3 cellular contexts compared by ENCODE assay signal in the genomic region with DNA sequence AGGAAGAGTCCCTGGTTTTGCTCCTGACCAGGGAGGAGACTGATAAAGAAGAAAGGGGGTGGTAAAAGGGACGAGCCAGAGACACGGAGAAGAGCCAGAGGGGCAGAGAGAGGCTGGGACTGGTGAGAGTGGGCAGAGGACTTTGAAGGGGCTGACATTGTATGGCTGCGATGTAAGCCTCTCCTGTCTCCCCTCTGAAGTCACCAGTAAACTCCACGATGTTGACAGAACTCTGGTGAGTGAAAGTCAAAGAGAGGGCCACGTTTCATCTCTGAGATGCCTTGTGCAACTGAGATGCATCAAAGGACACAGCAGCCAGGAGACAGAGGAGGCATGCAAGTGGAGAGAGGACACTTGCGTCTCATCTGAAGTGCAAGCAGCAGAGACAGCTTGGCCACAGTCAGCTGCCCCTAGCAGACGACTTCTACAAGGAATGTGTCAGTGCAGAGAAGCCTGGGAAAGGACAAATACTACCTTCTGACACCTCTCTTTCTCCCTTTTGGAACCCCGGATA.
TF ChIP-seq lines count a peak whose summit lies in the region.

No MANE protein-coding gene starts in this region.

TF ChIP-seq in A549, 52 proteins besides CTCF, POLR2A, EP300 and RAD21:
- TF ChIP-seq RCOR1 (IDR thresholded peaks at IDR 0.05; ENCODE audit: low read depth, low read length) (no peak), SREBF2 (IDR thresholded peaks at IDR 0.05) (no peak), HOXB13 (CRISPR knock-in tag; IDR thresholded peaks at IDR 0.05; ENCODE audit: low read depth) (no peak), NPAS2 (CRISPR knock-in tag; IDR thresholded peaks at IDR 0.05; ENCODE audit: borderline replicate concordance) (no peak), ESRRA (IDR thresholded peaks at IDR 0.05; ENCODE audit: borderline replicate concordance, low read length) (no peak), ZSCAN20 (CRISPR knock-in tag; IDR thresholded peaks at IDR 0.05) (no peak), CHD2 (IDR thresholded peaks at IDR 0.05; ENCODE audit: low read length, partially characterized antibody) (no peak), POLR2AphosphoS2 (conservative IDR thresholded peaks at IDR 0.05; ENCODE audit: low read length) (no peak), ZNF302 (CRISPR knock-in tag; IDR thresholded peaks at IDR 0.05) (no peak), KDM1A (IDR thresholded peaks at IDR 0.05; ENCODE audit: low read depth) (no peak), MYC (IDR thresholded peaks at IDR 0.05; ENCODE audit: borderline replicate concordance, low read length) (no peak), EHF (CRISPR knock-in tag; IDR thresholded peaks at IDR 0.05) (no peak)
- TF ChIP-seq, protein P1, sequence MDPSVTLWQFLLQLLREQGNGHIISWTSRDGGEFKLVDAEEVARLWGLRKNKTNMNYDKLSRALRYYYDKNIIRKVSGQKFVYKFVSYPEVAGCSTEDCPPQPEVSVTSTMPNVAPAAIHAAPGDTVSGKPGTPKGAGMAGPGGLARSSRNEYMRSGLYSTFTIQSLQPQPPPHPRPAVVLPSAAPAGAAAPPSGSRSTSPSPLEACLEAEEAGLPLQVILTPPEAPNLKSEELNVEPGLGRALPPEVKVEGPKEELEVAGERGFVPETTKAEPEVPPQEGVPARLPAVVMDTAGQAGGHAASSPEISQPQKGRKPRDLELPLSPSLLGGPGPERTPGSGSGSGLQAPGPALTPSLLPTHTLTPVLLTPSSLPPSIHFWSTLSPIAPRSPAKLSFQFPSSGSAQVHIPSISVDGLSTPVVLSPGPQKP (IDR thresholded peaks at IDR 0.05; ENCODE audit: low read depth, low read length), result no peak
- TF ChIP-seq, protein P2, sequence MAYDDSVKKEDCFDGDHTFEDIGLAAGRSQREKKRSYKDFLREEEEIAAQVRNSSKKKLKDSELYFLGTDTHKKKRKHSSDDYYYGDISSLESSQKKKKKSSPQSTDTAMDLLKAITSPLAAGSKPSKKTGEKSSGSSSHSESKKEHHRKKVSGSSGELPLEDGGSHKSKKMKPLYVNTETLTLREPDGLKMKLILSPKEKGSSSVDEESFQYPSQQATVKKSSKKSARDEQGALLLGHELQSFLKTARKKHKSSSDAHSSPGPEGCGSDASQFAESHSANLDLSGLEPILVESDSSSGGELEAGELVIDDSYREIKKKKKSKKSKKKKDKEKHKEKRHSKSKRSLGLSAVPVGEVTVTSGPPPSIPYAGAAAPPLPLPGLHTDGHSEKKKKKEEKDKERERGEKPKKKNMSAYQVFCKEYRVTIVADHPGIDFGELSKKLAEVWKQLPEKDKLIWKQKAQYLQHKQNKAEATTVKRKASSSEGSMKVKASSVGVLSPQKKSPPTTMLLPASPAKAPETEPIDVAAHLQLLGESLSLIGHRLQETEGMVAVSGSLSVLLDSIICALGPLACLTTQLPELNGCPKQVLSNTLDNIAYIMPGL (CRISPR knock-in tag; IDR thresholded peaks at IDR 0.05; ENCODE audit: borderline replicate concordance), result no peak
- TF ChIP-seq, protein P3, sequence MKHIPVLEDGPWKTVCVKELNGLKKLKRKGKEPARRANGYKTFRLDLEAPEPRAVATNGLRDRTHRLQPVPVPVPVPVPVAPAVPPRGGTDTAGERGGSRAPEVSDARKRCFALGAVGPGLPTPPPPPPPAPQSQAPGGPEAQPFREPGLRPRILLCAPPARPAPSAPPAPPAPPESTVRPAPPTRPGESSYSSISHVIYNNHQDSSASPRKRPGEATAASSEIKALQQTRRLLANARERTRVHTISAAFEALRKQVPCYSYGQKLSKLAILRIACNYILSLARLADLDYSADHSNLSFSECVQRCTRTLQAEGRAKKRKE (CRISPR knock-in tag; IDR thresholded peaks at IDR 0.05; ENCODE audit: low read depth), result no peak

TF ChIP-seq in GM23338, 12 proteins besides CTCF, POLR2A, EP300 and RAD21 (continues in another document):
- TF ChIP-seq POLR2AphosphoS5 (IDR thresholded peaks at IDR 0.05; ENCODE audit: low read depth) (no peak), NANOG (IDR thresholded peaks at IDR 0.05; ENCODE audit: borderline replicate concordance) (no peak), ZNF331 (CRISPR knock-in tag; IDR thresholded peaks at IDR 0.05; ENCODE audit: low read depth) (no peak), STAT1 (IDR thresholded peaks at IDR 0.05; ENCODE audit: unreplicated experiment) (no peak), ZNF114 (CRISPR knock-in tag; IDR thresholded peaks at IDR 0.05) (no peak), EZH2phosphoT487 (IDR thresholded peaks at IDR 0.05; ENCODE audit: unreplicated experiment) (no peak), EZH2 (IDR thresholded peaks at IDR 0.05; ENCODE audit: low read depth, unreplicated experiment) (no peak)
- TF ChIP-seq, protein P4, sequence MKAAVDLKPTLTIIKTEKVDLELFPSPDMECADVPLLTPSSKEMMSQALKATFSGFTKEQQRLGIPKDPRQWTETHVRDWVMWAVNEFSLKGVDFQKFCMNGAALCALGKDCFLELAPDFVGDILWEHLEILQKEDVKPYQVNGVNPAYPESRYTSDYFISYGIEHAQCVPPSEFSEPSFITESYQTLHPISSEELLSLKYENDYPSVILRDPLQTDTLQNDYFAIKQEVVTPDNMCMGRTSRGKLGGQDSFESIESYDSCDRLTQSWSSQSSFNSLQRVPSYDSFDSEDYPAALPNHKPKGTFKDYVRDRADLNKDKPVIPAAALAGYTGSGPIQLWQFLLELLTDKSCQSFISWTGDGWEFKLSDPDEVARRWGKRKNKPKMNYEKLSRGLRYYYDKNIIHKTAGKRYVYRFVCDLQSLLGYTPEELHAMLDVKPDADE (IDR thresholded peaks at IDR 0.05), result no peak
- TF ChIP-seq, protein P5, sequence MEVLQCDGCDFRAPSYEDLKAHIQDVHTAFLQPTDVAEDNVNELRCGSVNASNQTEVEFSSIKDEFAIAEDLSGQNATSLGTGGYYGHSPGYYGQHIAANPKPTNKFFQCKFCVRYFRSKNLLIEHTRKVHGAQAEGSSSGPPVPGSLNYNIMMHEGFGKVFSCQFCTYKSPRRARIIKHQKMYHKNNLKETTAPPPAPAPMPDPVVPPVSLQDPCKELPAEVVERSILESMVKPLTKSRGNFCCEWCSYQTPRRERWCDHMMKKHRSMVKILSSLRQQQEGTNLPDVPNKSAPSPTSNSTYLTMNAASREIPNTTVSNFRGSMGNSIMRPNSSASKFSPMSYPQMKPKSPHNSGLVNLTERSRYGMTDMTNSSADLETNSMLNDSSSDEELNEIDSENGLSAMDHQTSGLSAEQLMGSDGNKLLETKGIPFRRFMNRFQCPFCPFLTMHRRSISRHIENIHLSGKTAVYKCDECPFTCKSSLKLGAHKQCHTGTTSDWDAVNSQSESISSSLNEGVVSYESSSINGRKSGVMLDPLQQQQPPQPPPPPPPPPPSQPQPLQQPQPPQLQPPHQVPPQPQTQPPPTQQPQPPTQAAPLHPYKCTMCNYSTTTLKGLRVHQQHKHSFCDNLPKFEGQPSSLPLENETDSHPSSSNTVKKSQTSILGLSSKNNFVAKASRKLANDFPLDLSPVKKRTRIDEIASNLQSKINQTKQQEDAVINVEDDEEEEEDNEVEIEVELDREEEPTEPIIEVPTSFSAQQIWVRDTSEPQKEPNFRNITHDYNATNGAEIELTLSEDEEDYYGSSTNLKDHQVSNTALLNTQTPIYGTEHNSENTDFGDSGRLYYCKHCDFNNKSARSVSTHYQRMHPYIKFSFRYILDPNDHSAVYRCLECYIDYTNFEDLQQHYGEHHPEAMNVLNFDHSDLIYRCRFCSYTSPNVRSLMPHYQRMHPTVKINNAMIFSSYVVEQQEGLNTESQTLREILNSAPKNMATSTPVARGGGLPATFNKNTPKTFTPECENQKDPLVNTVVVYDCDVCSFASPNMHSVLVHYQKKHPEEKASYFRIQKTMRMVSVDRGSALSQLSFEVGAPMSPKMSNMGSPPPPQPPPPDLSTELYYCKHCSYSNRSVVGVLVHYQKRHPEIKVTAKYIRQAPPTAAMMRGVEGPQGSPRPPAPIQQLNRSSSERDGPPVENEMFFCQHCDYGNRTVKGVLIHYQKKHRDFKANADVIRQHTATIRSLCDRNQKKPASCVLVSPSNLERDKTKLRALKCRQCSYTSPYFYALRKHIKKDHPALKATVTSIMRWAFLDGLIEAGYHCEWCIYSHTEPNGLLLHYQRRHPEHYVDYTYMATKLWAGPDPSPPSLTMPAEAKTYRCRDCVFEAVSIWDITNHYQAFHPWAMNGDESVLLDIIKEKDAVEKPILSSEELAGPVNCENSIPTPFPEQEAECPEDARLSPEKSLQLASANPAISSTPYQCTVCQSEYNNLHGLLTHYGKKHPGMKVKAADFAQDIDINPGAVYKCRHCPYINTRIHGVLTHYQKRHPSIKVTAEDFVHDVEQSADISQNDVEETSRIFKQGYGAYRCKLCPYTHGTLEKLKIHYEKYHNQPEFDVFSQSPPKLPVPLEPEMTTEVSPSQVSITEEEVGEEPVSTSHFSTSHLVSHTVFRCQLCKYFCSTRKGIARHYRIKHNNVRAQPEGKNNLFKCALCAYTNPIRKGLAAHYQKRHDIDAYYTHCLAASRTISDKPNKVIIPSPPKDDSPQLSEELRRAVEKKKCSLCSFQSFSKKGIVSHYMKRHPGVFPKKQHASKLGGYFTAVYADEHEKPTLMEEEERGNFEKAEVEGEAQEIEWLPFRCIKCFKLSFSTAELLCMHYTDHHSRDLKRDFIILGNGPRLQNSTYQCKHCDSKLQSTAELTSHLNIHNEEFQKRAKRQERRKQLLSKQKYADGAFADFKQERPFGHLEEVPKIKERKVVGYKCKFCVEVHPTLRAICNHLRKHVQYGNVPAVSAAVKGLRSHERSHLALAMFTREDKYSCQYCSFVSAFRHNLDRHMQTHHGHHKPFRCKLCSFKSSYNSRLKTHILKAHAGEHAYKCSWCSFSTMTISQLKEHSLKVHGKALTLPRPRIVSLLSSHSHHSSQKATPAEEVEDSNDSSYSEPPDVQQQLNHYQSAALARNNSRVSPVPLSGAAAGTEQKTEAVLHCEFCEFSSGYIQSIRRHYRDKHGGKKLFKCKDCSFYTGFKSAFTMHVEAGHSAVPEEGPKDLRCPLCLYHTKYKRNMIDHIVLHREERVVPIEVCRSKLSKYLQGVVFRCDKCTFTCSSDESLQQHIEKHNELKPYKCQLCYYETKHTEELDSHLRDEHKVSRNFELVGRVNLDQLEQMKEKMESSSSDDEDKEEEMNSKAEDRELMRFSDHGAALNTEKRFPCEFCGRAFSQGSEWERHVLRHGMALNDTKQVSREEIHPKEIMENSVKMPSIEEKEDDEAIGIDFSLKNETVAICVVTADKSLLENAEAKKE (CRISPR knock-in tag; IDR thresholded peaks at IDR 0.05), result no peak

TF ChIP-seq in H1, 55 proteins besides CTCF, POLR2A, EP300 and RAD21 (continues in another document):
- TF ChIP-seq EZH2 (IDR thresholded peaks at IDR 0.05; ENCODE audit: low read depth, low read length, severe bottlenecking), result no peak
- no peak for TF ChIP-seq TEAD4 (IDR thresholded peaks at IDR 0.05; ENCODE audit: low read depth, low read length)
- TF ChIP-seq, protein P6, sequence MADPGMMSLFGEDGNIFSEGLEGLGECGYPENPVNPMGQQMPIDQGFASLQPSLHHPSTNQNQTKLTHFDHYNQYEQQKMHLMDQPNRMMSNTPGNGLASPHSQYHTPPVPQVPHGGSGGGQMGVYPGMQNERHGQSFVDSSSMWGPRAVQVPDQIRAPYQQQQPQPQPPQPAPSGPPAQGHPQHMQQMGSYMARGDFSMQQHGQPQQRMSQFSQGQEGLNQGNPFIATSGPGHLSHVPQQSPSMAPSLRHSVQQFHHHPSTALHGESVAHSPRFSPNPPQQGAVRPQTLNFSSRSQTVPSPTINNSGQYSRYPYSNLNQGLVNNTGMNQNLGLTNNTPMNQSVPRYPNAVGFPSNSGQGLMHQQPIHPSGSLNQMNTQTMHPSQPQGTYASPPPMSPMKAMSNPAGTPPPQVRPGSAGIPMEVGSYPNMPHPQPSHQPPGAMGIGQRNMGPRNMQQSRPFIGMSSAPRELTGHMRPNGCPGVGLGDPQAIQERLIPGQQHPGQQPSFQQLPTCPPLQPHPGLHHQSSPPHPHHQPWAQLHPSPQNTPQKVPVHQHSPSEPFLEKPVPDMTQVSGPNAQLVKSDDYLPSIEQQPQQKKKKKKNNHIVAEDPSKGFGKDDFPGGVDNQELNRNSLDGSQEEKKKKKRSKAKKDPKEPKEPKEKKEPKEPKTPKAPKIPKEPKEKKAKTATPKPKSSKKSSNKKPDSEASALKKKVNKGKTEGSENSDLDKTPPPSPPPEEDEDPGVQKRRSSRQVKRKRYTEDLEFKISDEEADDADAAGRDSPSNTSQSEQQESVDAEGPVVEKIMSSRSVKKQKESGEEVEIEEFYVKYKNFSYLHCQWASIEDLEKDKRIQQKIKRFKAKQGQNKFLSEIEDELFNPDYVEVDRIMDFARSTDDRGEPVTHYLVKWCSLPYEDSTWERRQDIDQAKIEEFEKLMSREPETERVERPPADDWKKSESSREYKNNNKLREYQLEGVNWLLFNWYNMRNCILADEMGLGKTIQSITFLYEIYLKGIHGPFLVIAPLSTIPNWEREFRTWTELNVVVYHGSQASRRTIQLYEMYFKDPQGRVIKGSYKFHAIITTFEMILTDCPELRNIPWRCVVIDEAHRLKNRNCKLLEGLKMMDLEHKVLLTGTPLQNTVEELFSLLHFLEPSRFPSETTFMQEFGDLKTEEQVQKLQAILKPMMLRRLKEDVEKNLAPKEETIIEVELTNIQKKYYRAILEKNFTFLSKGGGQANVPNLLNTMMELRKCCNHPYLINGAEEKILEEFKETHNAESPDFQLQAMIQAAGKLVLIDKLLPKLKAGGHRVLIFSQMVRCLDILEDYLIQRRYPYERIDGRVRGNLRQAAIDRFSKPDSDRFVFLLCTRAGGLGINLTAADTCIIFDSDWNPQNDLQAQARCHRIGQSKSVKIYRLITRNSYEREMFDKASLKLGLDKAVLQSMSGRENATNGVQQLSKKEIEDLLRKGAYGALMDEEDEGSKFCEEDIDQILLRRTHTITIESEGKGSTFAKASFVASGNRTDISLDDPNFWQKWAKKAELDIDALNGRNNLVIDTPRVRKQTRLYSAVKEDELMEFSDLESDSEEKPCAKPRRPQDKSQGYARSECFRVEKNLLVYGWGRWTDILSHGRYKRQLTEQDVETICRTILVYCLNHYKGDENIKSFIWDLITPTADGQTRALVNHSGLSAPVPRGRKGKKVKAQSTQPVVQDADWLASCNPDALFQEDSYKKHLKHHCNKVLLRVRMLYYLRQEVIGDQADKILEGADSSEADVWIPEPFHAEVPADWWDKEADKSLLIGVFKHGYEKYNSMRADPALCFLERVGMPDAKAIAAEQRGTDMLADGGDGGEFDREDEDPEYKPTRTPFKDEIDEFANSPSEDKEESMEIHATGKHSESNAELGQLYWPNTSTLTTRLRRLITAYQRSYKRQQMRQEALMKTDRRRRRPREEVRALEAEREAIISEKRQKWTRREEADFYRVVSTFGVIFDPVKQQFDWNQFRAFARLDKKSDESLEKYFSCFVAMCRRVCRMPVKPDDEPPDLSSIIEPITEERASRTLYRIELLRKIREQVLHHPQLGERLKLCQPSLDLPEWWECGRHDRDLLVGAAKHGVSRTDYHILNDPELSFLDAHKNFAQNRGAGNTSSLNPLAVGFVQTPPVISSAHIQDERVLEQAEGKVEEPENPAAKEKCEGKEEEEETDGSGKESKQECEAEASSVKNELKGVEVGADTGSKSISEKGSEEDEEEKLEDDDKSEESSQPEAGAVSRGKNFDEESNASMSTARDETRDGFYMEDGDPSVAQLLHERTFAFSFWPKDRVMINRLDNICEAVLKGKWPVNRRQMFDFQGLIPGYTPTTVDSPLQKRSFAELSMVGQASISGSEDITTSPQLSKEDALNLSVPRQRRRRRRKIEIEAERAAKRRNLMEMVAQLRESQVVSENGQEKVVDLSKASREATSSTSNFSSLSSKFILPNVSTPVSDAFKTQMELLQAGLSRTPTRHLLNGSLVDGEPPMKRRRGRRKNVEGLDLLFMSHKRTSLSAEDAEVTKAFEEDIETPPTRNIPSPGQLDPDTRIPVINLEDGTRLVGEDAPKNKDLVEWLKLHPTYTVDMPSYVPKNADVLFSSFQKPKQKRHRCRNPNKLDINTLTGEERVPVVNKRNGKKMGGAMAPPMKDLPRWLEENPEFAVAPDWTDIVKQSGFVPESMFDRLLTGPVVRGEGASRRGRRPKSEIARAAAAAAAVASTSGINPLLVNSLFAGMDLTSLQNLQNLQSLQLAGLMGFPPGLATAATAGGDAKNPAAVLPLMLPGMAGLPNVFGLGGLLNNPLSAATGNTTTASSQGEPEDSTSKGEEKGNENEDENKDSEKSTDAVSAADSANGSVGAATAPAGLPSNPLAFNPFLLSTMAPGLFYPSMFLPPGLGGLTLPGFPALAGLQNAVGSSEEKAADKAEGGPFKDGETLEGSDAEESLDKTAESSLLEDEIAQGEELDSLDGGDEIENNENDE (IDR thresholded peaks at IDR 0.05; ENCODE audit: insufficient replicate concordance, low read length), result no peak
- TF ChIP-seq ZNF274 (IDR thresholded peaks at IDR 0.05; ENCODE audit: borderline replicate concordance, extremely low read depth, low read length), result no peak
- TF ChIP-seq MAFK (IDR thresholded peaks at IDR 0.05; ENCODE audit: low read depth, low read length), result no peak
